25 cellular contexts compared by ENCODE assay signal in the genomic region with DNA sequence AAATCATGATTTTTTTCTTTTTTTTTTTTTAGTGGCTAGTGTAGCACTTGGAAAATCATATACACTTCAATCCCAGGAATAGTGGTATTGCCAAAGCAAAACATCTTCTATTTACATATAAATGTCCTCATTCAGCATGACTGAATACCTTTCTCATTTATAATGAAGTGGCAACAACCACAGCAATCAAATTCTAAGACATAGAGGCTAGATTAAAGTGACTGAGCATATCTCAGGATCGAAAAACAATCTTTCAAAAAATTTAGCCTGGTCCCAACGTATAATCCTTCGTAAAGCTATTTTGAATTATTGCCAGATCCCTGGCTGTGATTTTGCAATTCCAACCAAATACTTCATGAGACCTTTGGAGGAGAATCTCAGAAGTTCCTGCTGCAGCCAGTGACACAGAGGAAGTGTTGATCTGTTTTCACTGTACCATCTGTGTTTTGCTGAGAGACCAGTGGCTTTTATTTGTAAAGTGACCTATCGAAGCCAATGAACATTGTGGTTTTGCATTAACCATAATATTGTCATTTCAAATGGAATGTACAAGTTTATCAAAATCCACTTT.
A peak's percentile ranks its signal among the peaks of the same experiment; 100 is the strongest.
DNase-seq lines count a peak whose midpoint lies in the region; TF ChIP-seq lines count a peak whose summit lies in the region.
"Had no signal": no experiment of that assay in that cellular context is flagged by ENCODE, and none has a peak within 500 bp of the region (broad histone marks: within the 10 kb centered on the region; RNA-seq: fewer than 3 reads in every experiment).

No MANE protein-coding gene starts in this region.

- H3K9me3 ChIP-seq in HAP-1: no peaks in the 10 kb centered on the region
- H3K9me3 ChIP-seq: A549; BLaER1 treated with 17β-estradiol and CSF1 and Interleukin-3, amounts not matched to agents 10 nM and 100 nM; MG63 had no signal

- peaks cover 10% of the 10 kb centered on the region for H3K4me1 ChIP-seq in HAP-1
- H3K4me1 ChIP-seq: A549; BLaER1 treated with 17β-estradiol and CSF1 and Interleukin-3, amounts not matched to agents 10 nM and 100 nM had no signal

- DNase-seq in HAP-1 (ENCODE audit: low spot score in 2 of 2) (peak; percentile 29 to 82), NCI-H69 (lab: John Stamatoyannopoulos, UW) (peak; percentile 60), choroid plexus epithelial cell (ENCODE audit: low read depth) (peak; percentile 4), retinal pigment epithelial cell (ENCODE audit: low read depth) (peak; percentile 13), caudate nucleus (lab: John Stamatoyannopoulos, UW) (no peak), RKO (ENCODE audit: low spot score) (no peak)
- no peak for DNase-seq in stimulated activated CD4-positive, alpha-beta T cell treated with anti-CD3 and anti-CD28 coated beads, Interleukin-1b, Interleukin-23, amount 100 ng/mL, for 48 hours
- DNase-seq: AML-193; CD4-positive, alpha-beta memory T cell; COR-L47; DMS53; H7; HFFc6; KBM-7; MG63; NCI-H1105 treated with DMSO at 0.1 percent for 48 hours; NCI-H2029; NCI-H446 treated with DMSO at 0.1 percent for 48 hours; NCI-H526; Right ventricle myocardium superior; RPMI8226; T-helper 1 cell had no signal

- no peaks in the 10 kb centered on the region for H3K27me3 ChIP-seq in HAP-1 (ENCODE audit: low read depth)
- H3K27me3 ChIP-seq: BLaER1 treated with 17β-estradiol and CSF1 and Interleukin-3, amounts not matched to agents 10 nM and 100 nM; MG63 had no signal

- in situ Hi-C loops in HAP-1 (cut with MboI; ENCODE audit: low sequenced_read_pairs): no loop called here

- H3K36me3 ChIP-seq in HAP-1 (replicated peaks): no peaks in the 10 kb centered on the region
- H3K36me3 ChIP-seq: BLaER1 treated with 17β-estradiol and CSF1 and Interleukin-3, amounts not matched to agents 10 nM and 100 nM; MG63 had no signal

- no peak overlapping the region for H3K27ac ChIP-seq in caudate nucleus (ENCODE audit: low read depth, low read length)
- H3K27ac ChIP-seq: A549; BLaER1 treated with 17β-estradiol and CSF1 and Interleukin-3, amounts not matched to agents 10 nM and 100 nM; PC-9 had no signal

- no peak overlapping the region; the same call in 1 of the 2 replicates for H3K4me3 ChIP-seq in HAP-1
- H3K4me3 ChIP-seq in choroid plexus epithelial cell (ENCODE audit: low read depth, low read length): no peak overlapping the region
- no peak overlapping the region for H3K4me3 ChIP-seq in retinal pigment epithelial cell (ENCODE audit: low read length)
- H3K4me3 ChIP-seq: A549; BLaER1 treated with 17β-estradiol and CSF1 and Interleukin-3, amounts not matched to agents 10 nM and 100 nM; MG63; PC-9 had no signal

- TF ChIP-seq CTCF in choroid plexus epithelial cell (conservative IDR thresholded peaks at IDR 0.05; ENCODE audit: low read depth, low read length) (no peak), retinal pigment epithelial cell (conservative IDR thresholded peaks at IDR 0.05; ENCODE audit: low read depth, low read length) (no peak)

Comparison
In these comparisons a context has a peak if more than half of its experiments do, and no peak if none do; other contexts are left out.
1. DNase-seq: peak in HAP-1 (2 of 2), NCI-H69 (single experiment), choroid plexus epithelial cell (single experiment) and retinal pigment epithelial cell (single experiment); none in caudate nucleus (0 of 61), RKO (single experiment) and stimulated activated CD4-positive, alpha-beta T cell treated with anti-CD3 and anti-CD28 coated beads, Interleukin-1b, Interleukin-23, amount 100 ng/mL, for 48 hours (single experiment).